ENCODE assay signal across 9 cellular contexts in the genomic region with DNA sequence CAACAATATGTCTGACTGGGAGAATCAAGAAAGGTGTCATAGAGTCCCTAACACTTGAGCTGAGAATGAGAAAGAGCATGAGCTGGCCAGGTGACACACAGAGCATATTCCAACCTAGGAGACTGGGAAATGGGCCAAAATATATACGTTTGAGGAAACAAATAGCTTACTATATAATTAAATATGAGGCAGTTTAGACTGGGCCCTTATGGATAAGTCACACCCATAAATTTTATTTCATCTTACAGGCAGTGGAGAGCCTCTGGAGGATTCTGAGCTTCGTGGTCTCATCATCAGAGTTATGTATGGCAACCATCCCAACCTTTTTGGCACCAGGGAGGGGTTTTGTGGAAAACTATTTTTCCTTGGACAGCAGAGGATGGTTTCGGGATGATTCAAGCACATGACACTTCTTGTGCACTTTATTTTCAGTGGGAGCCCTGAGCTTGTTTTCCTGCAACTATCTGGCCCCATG. TPM values are rescaled to one million over a fixed set of nuclear protein-coding genes. Genes with fewer than 3 reads are reported as not detected.
DNase-seq lines count a peak whose midpoint lies in the region; ATAC-seq and TF ChIP-seq lines count a peak whose summit lies in the region.
"Had no signal": no experiment of that assay in that cellular context is flagged by ENCODE, and none has a peak within 500 bp of the region (broad histone marks: within the 10 kb centered on the region; RNA-seq: fewer than 3 reads in every experiment).

No MANE protein-coding gene starts in this region.

- POLR2A ChIA-PET in CD8-positive, alpha-beta T cell (lab: Charles Lee): interaction anchor here (0.8 to 5.4 kb wide), 4 partner anchors 34 to 121 kb away, joined by 3 to 98 read pairs (median 4); no protein-coding TSS in a partner anchor

- peaks cover 21% of the 10 kb centered on the region for H3K36me3 Mint-ChIP-seq in CD8-positive, alpha-beta T cell

- no peak overlapping the region for H3K27ac Mint-ChIP-seq in CD8-positive, alpha-beta T cell

- H3K27me3 Mint-ChIP-seq in CD8-positive, alpha-beta T cell (ENCODE audit: low read depth): no peaks in the 10 kb centered on the region

- ATAC-seq in left colon (peak; percentile 29), GM21737 (IDR thresholded peaks at IDR 0.05; ENCODE audit: unreplicated experiment) (no peak)
- no peak for ATAC-seq in CD8-positive, alpha-beta T cell

- TF ChIP-seq CTCF in left ventricle myocardium inferior (IDR thresholded peaks at IDR 0.05; ENCODE audit: borderline replicate concordance) (no peak), astrocyte of the spinal cord (IDR thresholded peaks at IDR 0.05; ENCODE audit: low read depth, low read length) (no peak), uterus (IDR thresholded peaks at IDR 0.05) (no peak)
- no peak for TF ChIP-seq CTCF in CD8-positive, alpha-beta T cell (IDR thresholded peaks at IDR 0.05)

- intact Hi-C loops in left ventricle myocardium inferior (cut with micrococcal nuclease): no loop called here
- intact Hi-C loops in cardiac septum (cut with DNase I): loop anchor here (5.0 kb wide), 1 partner anchor 54 kb away; no protein-coding TSS in a partner anchor
- intact Hi-C loops in left colon (cut with DNase I, micrococcal nuclease): loop anchor here in 1 of 2 donors (5.0 kb wide), 1 partner anchor 34 kb away; no protein-coding TSS in a partner anchor
- intact Hi-C loops in uterus (cut with DNase I; ENCODE audit: low total_unique reads): no loop called here
- intact Hi-C loops in CD8-positive, alpha-beta T cell (cut with DNase I, micrococcal nuclease): loop anchor here in 1 of 2 experiments (1.0 to 5.0 kb wide), 2 partner anchors 34 to 271 kb away; partner anchors contain the start of gene PSMG4

- no peak for DNase-seq in left ventricle myocardium inferior
- DNase-seq in cardiac septum (ENCODE audit: low spot score): no peak
- DNase-seq in astrocyte of the spinal cord (ENCODE audit: low read depth, low spot score): peak; percentile 77
- no peak for DNase-seq in left colon
- DNase-seq in uterus: peak; percentile 53 to 76
- DNase-seq in CD8-positive, alpha-beta T cell: no peak
- DNase-seq in NCI-H1048 (lab: John Stamatoyannopoulos, UW): no peak
- DNase-seq: COR-L47 had no signal

- H3K4me3 Mint-ChIP-seq in CD8-positive, alpha-beta T cell: no peak overlapping the region

- peak overlapping the region; percentile 100 for H3K27ac ChIP-seq in left ventricle myocardium inferior (replicated peaks)
- peak overlapping the region; percentile 92 to 99 for H3K27ac ChIP-seq in uterus
- H3K27ac ChIP-seq in CD8-positive, alpha-beta T cell (ENCODE audit: low read depth, low read length): no peak overlapping the region

- H3K4me1 Mint-ChIP-seq in CD8-positive, alpha-beta T cell (ENCODE audit: low read depth): peaks cover 24% of the 10 kb centered on the region

- H3K27me3 ChIP-seq in left ventricle myocardium inferior (ENCODE audit: low read depth) (no peaks in the 10 kb centered on the region), uterus (no peaks in the 10 kb centered on the region)
- H3K27me3 ChIP-seq in CD8-positive, alpha-beta T cell (ENCODE audit: insufficient read depth, low read length): no peaks in the 10 kb centered on the region

- H3K4me1 ChIP-seq in left ventricle myocardium inferior (peaks cover 54% of the 10 kb centered on the region), uterus (peaks cover 4 to 6% of the 10 kb centered on the region in 2 donors)
- peaks cover 8% of the 10 kb centered on the region for H3K4me1 ChIP-seq in CD8-positive, alpha-beta T cell (ENCODE audit: insufficient read depth, low read length)

- no peak for TF ChIP-seq POLR2A in uterus (IDR thresholded peaks at IDR 0.05)

- H3K9me3 ChIP-seq in left ventricle myocardium inferior (replicated peaks) (no peaks in the 10 kb centered on the region), uterus (no peaks in the 10 kb centered on the region)
- no peaks in the 10 kb centered on the region for H3K9me3 ChIP-seq in CD8-positive, alpha-beta T cell (ENCODE audit: low read length)

- no peak overlapping the region for H3K4me3 ChIP-seq in left ventricle myocardium inferior
- H3K4me3 ChIP-seq in astrocyte of the spinal cord (ENCODE audit: low read depth, low read length): no peak overlapping the region
- no peak overlapping the region for H3K4me3 ChIP-seq in uterus
- H3K4me3 ChIP-seq in CD8-positive, alpha-beta T cell (ENCODE audit: low read depth, low read length): no peak overlapping the region

- H3K36me3 ChIP-seq in left ventricle myocardium inferior (no peaks in the 10 kb centered on the region), uterus (no peaks in the 10 kb centered on the region)
- H3K36me3 ChIP-seq in CD8-positive, alpha-beta T cell (ENCODE audit: insufficient read depth, low read length): no peaks in the 10 kb centered on the region

- CTCF ChIA-PET in CD8-positive, alpha-beta T cell (lab: Charles Lee): interaction anchor here (0.8 to 6.5 kb wide), 14 partner anchors 11 to 196 kb away, joined by 3 to 81 read pairs (median 6); no protein-coding TSS in a partner anchor

- in situ Hi-C loops in astrocyte of the spinal cord (cut with HindIII; ENCODE audit: low sequenced_read_pairs): loop anchor here (25.0 kb wide), 1 partner anchor 149 kb away; the partner anchor contains the start of gene SERPINB1

- H3K9me3 Mint-ChIP-seq in CD8-positive, alpha-beta T cell: no peaks in the 10 kb centered on the region

RNA-seq across cellular contexts. Expression of gene NQO2, which starts 12.9 kb away (rescaled TPM):
- 51.1 TPM for total RNA-seq in left ventricle myocardium inferior
- total RNA-seq in cardiac septum: 37.9 TPM
- 10 to 100 TPM in 1 of 2 donors, 1 to 10 TPM in 1; 10.0 to 12.2 TPM for total RNA-seq in left colon
- total RNA-seq in uterus: 10 to 100 TPM in 3 of 4 donors, 1 to 10 TPM in 1; 7.8 to 50.3 (median 21.6) TPM
- 1 to 10 TPM; 3.8 to 5.5 TPM for total RNA-seq in CD8-positive, alpha-beta T cell

RNA-seq across cellular contexts. Expression of gene SERPINB6, which starts 15.4 kb away (rescaled TPM):
- total RNA-seq in left ventricle myocardium inferior (233 TPM), cardiac septum (171 TPM), left colon (100 to 1,000 TPM; 182 to 192 TPM), uterus (100 to 1,000 TPM in 3 of 4 donors, 10 to 100 TPM in 1; 84.9 to 266 (median 203) TPM)
- total RNA-seq in CD8-positive, alpha-beta T cell: 10 to 100 TPM; 41.7 to 45.6 TPM

Comparison
In these comparisons a context has a peak if more than half of its experiments do, and no peak if none do; other contexts are left out.
1. DNase-seq: peak in astrocyte of the spinal cord (single experiment) and uterus (2 of 2); none in left ventricle myocardium inferior (single experiment), cardiac septum (single experiment), left colon (0 of 2), CD8-positive, alpha-beta T cell (0 of 7) and NCI-H1048 (single experiment).